In genomic region chr1:233112184-233113008, GRCh38 we compare ENCODE assay signal across 10 cellular contexts.
DNase-seq lines count a peak whose midpoint lies in the region; ATAC-seq and TF ChIP-seq lines count a peak whose summit lies in the region.
"Had no signal": no experiment of that assay in that cellular context is flagged by ENCODE, and none has a peak within 500 bp of the region (broad histone marks: within the 10 kb centered on the region; RNA-seq: fewer than 3 reads in every experiment).

No MANE protein-coding gene starts in this region.

- DNase-seq in ELF-1 (ENCODE audit: low read depth, low spot score), result peak; percentile 16
- DNase-seq in PC-9, result peak; percentile 11 to 59
- DNase-seq in osteoblast (ENCODE audit: insufficient read length, low spot score, missing footprints), result no peak
- DNase-seq in stimulated activated CD4-positive, alpha-beta T cell treated with anti-CD3 and anti-CD28 coated beads, Interleukin-4, amount 100 ng/mL, for 24 hours, result no peak
- DNase-seq in stimulated activated CD4-positive, alpha-beta T cell treated with anti-CD3 and anti-CD28 coated beads, Interleukin-4, amount 100 ng/mL, for 4 hours, result no peak
- DNase-seq in effector memory CD4-positive, alpha-beta T cell, result no peak
- DNase-seq: activated T-cell treated with anti-CD3 and anti-CD28 coated beads, Interleukin-2, amount 50 U/mL, for 4 hours had no signal

- intact Hi-C loops in PC-9 (cut with micrococcal nuclease; ENCODE audit: unreplicated experiment), result loop anchor here (1.0 to 10.0 kb wide), 3 partner anchors 130 to 1288 kb away; partner anchors contain the start of gene NTPCR

- BruUV-seq in PC-9 (replicated peaks; lab: Mats Ljungman, UMichigan), result TSS peak; percentile 75

- WGBS in esophagus, 2 donors, result 68 to 73% methylated on average over 6 of the region's 6 CpGs

- H3K27me3 ChIP-seq in PC-9 (ENCODE audit: insufficient read depth, low read depth) (no peaks in the 10 kb centered on the region), esophagus (ENCODE audit: control insufficient read depth in 1 of 2, insufficient read depth in 2 of 2, low read length in 2 of 2) (no peaks in the 10 kb centered on the region), osteoblast (ENCODE audit: insufficient read depth, low read length) (no peaks in the 10 kb centered on the region)
- no peaks in the 10 kb centered on the region for H3K27me3 ChIP-seq in effector memory CD4-positive, alpha-beta T cell (replicated peaks; ENCODE audit: control insufficient read depth, insufficient read depth, low read length, poor library complexity, severe bottlenecking)
- H3K27me3 ChIP-seq: vagina had no signal

- no peaks in the 10 kb centered on the region for H3K9me2 ChIP-seq in PC-9 (ENCODE audit: insufficient read depth)

- CTCF ChIA-PET in PC-9 (lab: Charles Lee), result no interaction called here

- H2AFZ ChIP-seq in PC-9, result no peak overlapping the region
- no peak overlapping the region for H2AFZ ChIP-seq in osteoblast (ENCODE audit: low read length)

- H3K36me3 ChIP-seq in PC-9 (ENCODE audit: low read depth) (peaks cover 16% of the 10 kb centered on the region; the same call in 1 of the 2 replicates), esophagus (ENCODE audit: control insufficient read depth in 2 of 2, insufficient read depth in 2 of 2, low read length in 1 of 2) (no peaks in the 10 kb centered on the region), osteoblast (ENCODE audit: insufficient read depth, low read length) (no peaks in the 10 kb centered on the region)
- H3K36me3 ChIP-seq in effector memory CD4-positive, alpha-beta T cell (ENCODE audit: control insufficient read depth, insufficient read depth, low read length), result peaks cover 22% of the 10 kb centered on the region
- H3K36me3 ChIP-seq: vagina had no signal

- H3K9me3 ChIP-seq in PC-9 (ENCODE audit: insufficient read depth, low read depth) (peaks cover 8% of the 10 kb centered on the region), esophagus (ENCODE audit: control insufficient read depth in 2 of 2, insufficient read depth in 1 of 2, low read depth in 1 of 2, low read length in 1 of 2) (no peaks in the 10 kb centered on the region), osteoblast (ENCODE audit: low read depth, low read length) (no peaks in the 10 kb centered on the region)
- H3K9me3 ChIP-seq in effector memory CD4-positive, alpha-beta T cell (ENCODE audit: control insufficient read depth, low read length), result no peaks in the 10 kb centered on the region
- H3K9me3 ChIP-seq: vagina had no signal

- POLR2A ChIA-PET in PC-9 (lab: Charles Lee; ENCODE audit: unreplicated experiment), result interaction anchor here (0.6 to 1.0 kb wide), 4 partner anchors 21 to 148 kb away, joined by 3 to 8 read pairs (median 4); no protein-coding TSS in a partner anchor

- ATAC-seq in HG03460 (IDR thresholded peaks at IDR 0.05; ENCODE audit: unreplicated experiment), result no peak

- TF ChIP-seq CTCF in PC-9 (conservative IDR thresholded peaks at IDR 0.05) (no peak), osteoblast (IDR thresholded peaks at IDR 0.05; ENCODE audit: extremely low read depth, low read depth, low read length) (no peak)

- H3F3A ChIP-seq in PC-9 (ENCODE audit: insufficient read depth, low read depth), result peaks cover 52% of the 10 kb centered on the region

- H4K20me1 ChIP-seq in PC-9 (ENCODE audit: insufficient read depth) (no peaks in the 10 kb centered on the region), osteoblast (ENCODE audit: insufficient read depth, low read length) (no peaks in the 10 kb centered on the region)

- no peaks in the 10 kb centered on the region for H3K79me2 ChIP-seq in PC-9 (ENCODE audit: low read depth)
- H3K79me2 ChIP-seq in osteoblast (ENCODE audit: insufficient read depth, low read length), result no peaks in the 10 kb centered on the region

- H3K4me3 ChIP-seq in PC-9, result peak overlapping the region; percentile 5; the same call in 1 of the 2 replicates
- H3K4me3 ChIP-seq in esophagus (ENCODE audit: low read depth in 1 of 2, low read length in 2 of 2), result no peak overlapping the region
- H3K4me3 ChIP-seq in osteoblast (ENCODE audit: insufficient read depth, low read length), result no peak overlapping the region
- H3K4me3 ChIP-seq in effector memory CD4-positive, alpha-beta T cell (ENCODE audit: insufficient read depth, low read depth, low read length, poor library complexity, severe bottlenecking), result no peak overlapping the region
- H3K4me3 ChIP-seq: vagina had no signal

- peak overlapping the region; percentile 99 for H3K27ac ChIP-seq in PC-9
- peak overlapping the region; percentile 62 to 87 for H3K27ac ChIP-seq in esophagus (ENCODE audit: low read depth in 2 of 2, low read length in 1 of 2)
- H3K27ac ChIP-seq in osteoblast (ENCODE audit: low read depth, low read length), result peak overlapping the region; percentile 98
- no peak overlapping the region for H3K27ac ChIP-seq in effector memory CD4-positive, alpha-beta T cell (ENCODE audit: insufficient read depth, low read length, poor library complexity, severe bottlenecking)

- H3K4me2 ChIP-seq in PC-9 (peak overlapping the region; percentile 79), osteoblast (ENCODE audit: insufficient read depth, low read length) (peak overlapping the region; percentile 77)

- H3K4me1 ChIP-seq in PC-9 (replicated peaks; ENCODE audit: insufficient read depth) (peaks cover 57% of the 10 kb centered on the region), esophagus (ENCODE audit: control insufficient read depth in 2 of 2, insufficient read depth in 2 of 2, low read length in 1 of 2) (peaks cover 0 to 6% of the 10 kb centered on the region in 2 donors), osteoblast (ENCODE audit: insufficient read depth, low read length) (peaks cover 41% of the 10 kb centered on the region)
- H3K4me1 ChIP-seq in effector memory CD4-positive, alpha-beta T cell (ENCODE audit: control insufficient read depth, insufficient read depth, low read length, poor library complexity, severe bottlenecking), result no peaks in the 10 kb centered on the region

Comparison
In these comparisons a context has a peak if more than half of its experiments do, and no peak if none do; other contexts are left out.
1. DNase-seq: peak in ELF-1 (single experiment) and PC-9 (2 of 2); none in osteoblast (single experiment), stimulated activated CD4-positive, alpha-beta T cell treated with anti-CD3 and anti-CD28 coated beads, Interleukin-4, amount 100 ng/mL, for 24 hours (single experiment), stimulated activated CD4-positive, alpha-beta T cell treated with anti-CD3 and anti-CD28 coated beads, Interleukin-4, amount 100 ng/mL, for 4 hours (0 of 2) and effector memory CD4-positive, alpha-beta T cell (0 of 3).